ENCODE assay signal across 15 cellular contexts in genomic region chr15:33119865-33120264, GRCh38.
DNase-seq lines count a peak whose midpoint lies in the region; ATAC-seq and TF ChIP-seq lines count a peak whose summit lies in the region.
"Had no signal": no experiment of that assay in that cellular context is flagged by ENCODE, and none has a peak within 500 bp of the region (broad histone marks: within the 10 kb centered on the region; RNA-seq: fewer than 3 reads in every experiment).

No MANE protein-coding gene starts in this region.

- no peaks in the 10 kb centered on the region for H3K27me3 ChIP-seq in tibial artery

- H3K4me1 Mint-ChIP-seq in osteocyte (ENCODE audit: unreplicated experiment) = peaks cover 22% of the 10 kb centered on the region

- no peak for TF ChIP-seq CTCF in HEK293 (tag by site-specific recombination; IDR thresholded peaks at IDR 0.05)
- no peak for TF ChIP-seq CTCF in VCaP (conservative IDR thresholded peaks at IDR 0.05)
- no peak for TF ChIP-seq CTCF in osteocyte (IDR thresholded peaks at IDR 0.05)
- no peak for TF ChIP-seq CTCF in tibial artery (IDR thresholded peaks at IDR 0.05)

- no peaks in the 10 kb centered on the region for H3K27me3 Mint-ChIP-seq in osteocyte (ENCODE audit: unreplicated experiment)

- intact Hi-C loops in tibial artery (cut with DNase I; ENCODE audit: low total_unique reads) = no loop called here

- H3K36me3 ChIP-seq in HEK293 (ENCODE audit: control insufficient read depth in 2 of 2, insufficient read depth in 1 of 2, low read length in 2 of 2) = no peaks in the 10 kb centered on the region
- no peaks in the 10 kb centered on the region for H3K36me3 ChIP-seq in tibial artery

- H3K27ac ChIP-seq in HEK293 (ENCODE audit: extremely low read depth, low read depth, low read length) (no peak overlapping the region), VCaP (peak overlapping the region; percentile 77), tibial artery (no peak overlapping the region)

- DNase-seq in NCI-H69 (lab: John Stamatoyannopoulos, UW) (peak; percentile 85), Ammon's horn (ENCODE audit: low spot score) (no peak), osteocyte (ENCODE audit: extremely low spot score, unreplicated experiment) (no peak), tibial artery (no peak)
- DNase-seq: Caco-2; CD8-positive, alpha-beta T cell; DND-41; GDM1; GOT3; H9 had no signal

- ATAC-seq in GM21723 (IDR thresholded peaks at IDR 0.05; ENCODE audit: unreplicated experiment) = no peak
- ATAC-seq: CD8-positive, alpha-beta T cell; HepG2 had no signal

- H3K9me3 ChIP-seq in HEK293 (ENCODE audit: control insufficient read depth, insufficient read depth, low read depth, low read length) (no peaks in the 10 kb centered on the region), tibial artery (no peaks in the 10 kb centered on the region)
- H3K9me3 ChIP-seq: Caco-2 had no signal

- CTCF ChIA-PET in HEK293 (lab: Yijun Ruan, JAX) = interaction anchor here (2.1 kb wide), 1 partner anchor 12 kb away, joined by 11 read pairs; no protein-coding TSS in a partner anchor

- H3K4me3 Mint-ChIP-seq in osteocyte (ENCODE audit: unreplicated experiment) = no peak overlapping the region
- H3K4me3 Mint-ChIP-seq: CD14-positive monocyte; CD8-positive, alpha-beta T cell; H9 had no signal

- H3K4me1 ChIP-seq in HEK293 (ENCODE audit: control insufficient read depth, insufficient read depth, low read length) (no peaks in the 10 kb centered on the region), tibial artery (no peaks in the 10 kb centered on the region)
- H3K4me1 ChIP-seq: Caco-2 had no signal

- no peak overlapping the region for H3K4me3 ChIP-seq in HEK293 (ENCODE audit: low read depth, low read length)
- no peak overlapping the region for H3K4me3 ChIP-seq in tibial artery

- peaks cover 2% of the 10 kb centered on the region for H3K36me3 Mint-ChIP-seq in osteocyte (ENCODE audit: unreplicated experiment)
- H3K36me3 Mint-ChIP-seq: CD14-positive monocyte; CD8-positive, alpha-beta T cell had no signal

- no peaks in the 10 kb centered on the region for H3K9me3 Mint-ChIP-seq in osteocyte (ENCODE audit: unreplicated experiment)
- H3K9me3 Mint-ChIP-seq: CD8-positive, alpha-beta T cell; H9 had no signal

- H3K27ac Mint-ChIP-seq in osteocyte (ENCODE audit: unreplicated experiment) = no peak overlapping the region
- H3K27ac Mint-ChIP-seq: CD14-positive monocyte; CD8-positive, alpha-beta T cell; H9 had no signal

- POLR2A ChIA-PET in HEK293 (lab: Yijun Ruan, JAX) = no interaction called here

TF ChIP-seq in HEK293, 187 proteins besides CTCF, POLR2A, EP300 and RAD21:
- TF ChIP-seq SP7 (tag by site-specific recombination; IDR thresholded peaks at IDR 0.05) (peak; percentile 87), SCRT2 (tag by site-specific recombination; IDR thresholded peaks at IDR 0.05) (no peak)
